In the genomic region with DNA sequence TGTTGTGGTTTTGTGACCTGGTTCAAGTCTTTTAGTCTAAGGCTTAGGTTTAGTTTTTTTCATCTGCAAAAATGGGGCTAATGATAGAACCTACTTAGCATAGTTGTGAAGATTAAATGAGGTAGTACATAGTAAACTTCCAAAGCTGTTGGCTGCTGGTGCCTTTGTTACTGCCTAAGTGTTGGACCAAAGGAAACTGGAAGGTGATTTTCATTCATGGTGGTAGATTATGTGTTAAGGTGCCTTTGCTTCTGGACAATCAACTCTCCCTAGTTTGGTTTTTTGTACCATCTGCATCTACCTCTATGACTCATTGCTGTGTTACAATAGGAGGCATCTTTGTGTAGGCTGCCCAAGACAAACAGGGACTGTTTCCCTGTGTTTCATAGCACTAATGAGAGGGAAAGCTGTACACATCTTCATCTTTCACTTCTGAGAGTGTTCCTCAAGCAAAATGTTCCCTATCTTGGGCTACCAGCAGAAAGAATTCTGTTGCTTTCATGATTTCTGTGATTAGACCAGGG, we compare ENCODE assay signal across 10 cellular contexts. TPM values are rescaled to one million over a fixed set of nuclear protein-coding genes. Genes with fewer than 3 reads are reported as not detected.
A peak's percentile ranks its signal among the peaks of the same experiment; 100 is the strongest.
DNase-seq lines count a peak whose midpoint lies in the region; ATAC-seq and TF ChIP-seq lines count a peak whose summit lies in the region.
"Had no signal": no experiment of that assay in that cellular context is flagged by ENCODE, and none has a peak within 500 bp of the region (broad histone marks: within the 10 kb centered on the region; RNA-seq: fewer than 3 reads in every experiment).

No MANE protein-coding gene starts in this region.

- DNase-seq in ELR (ENCODE audit: low read depth) (peak; percentile 23), mesothelial cell of epicardium (ENCODE audit: low spot score in 2 of 2, unreplicated experiment in 2 of 2) (no peak), nucleus accumbens (lab: John Stamatoyannopoulos, UW) (no peak), globus pallidus (ENCODE audit: low spot score) (no peak), NCI-H187 (lab: John Stamatoyannopoulos, UW) (no peak)
- no peak for DNase-seq in activated CD8-positive, alpha-beta T cell treated with anti-CD3 and anti-CD28 coated beads, Interleukin-2, amount 10 ng/mL, durations not matched to agents 7 days and 5 days
- DNase-seq: activated CD4-positive, alpha-beta T cell treated with anti-CD3 and anti-CD28 coated beads, Interleukin-2, amount 50 U/mL, for 4 hours; ovary had no signal

- no peaks in the 10 kb centered on the region for H3K9me3 Mint-ChIP-seq in IgD-negative memory B cell
- no peaks in the 10 kb centered on the region for H3K9me3 Mint-ChIP-seq in activated CD8-positive, alpha-beta T cell treated with anti-CD3 and anti-CD28 coated beads, Interleukin-2, amount 10 ng/mL, durations not matched to agents 7 days and 5 days (ENCODE audit: insufficient read depth)
- no peaks in the 10 kb centered on the region for H3K9me3 Mint-ChIP-seq in mesothelial cell of epicardium

- POLR2A ChIA-PET in activated CD8-positive, alpha-beta T cell treated with anti-CD3 and anti-CD28 coated beads, Interleukin-2, amount 10 ng/mL, durations not matched to agents 7 days and 5 days (lab: Charles Lee) = interaction anchor here (0.9 to 2.2 kb wide), 2 partner anchors 12 to 33 kb away, joined by 4 to 7 read pairs; no protein-coding TSS in a partner anchor

- peaks cover 2% of the 10 kb centered on the region for H3K27me3 Mint-ChIP-seq in IgD-negative memory B cell
- no peaks in the 10 kb centered on the region for H3K27me3 Mint-ChIP-seq in activated CD8-positive, alpha-beta T cell treated with anti-CD3 and anti-CD28 coated beads, Interleukin-2, amount 10 ng/mL, durations not matched to agents 7 days and 5 days (ENCODE audit: low read depth)
- H3K27me3 Mint-ChIP-seq in mesothelial cell of epicardium (ENCODE audit: low read depth) = no peaks in the 10 kb centered on the region

- no peak for TF ChIP-seq CTCF in mesothelial cell of epicardium (IDR thresholded peaks at IDR 0.05; ENCODE audit: unreplicated experiment)

- H3K36me3 Mint-ChIP-seq in IgD-negative memory B cell (peaks cover 4% of the 10 kb centered on the region), mesothelial cell of epicardium (peaks cover 4% of the 10 kb centered on the region)
- H3K36me3 Mint-ChIP-seq in activated CD8-positive, alpha-beta T cell treated with anti-CD3 and anti-CD28 coated beads, Interleukin-2, amount 10 ng/mL, durations not matched to agents 7 days and 5 days (ENCODE audit: low read depth) = peaks cover 62% of the 10 kb centered on the region

- CTCF ChIA-PET in activated CD8-positive, alpha-beta T cell treated with anti-CD3 and anti-CD28 coated beads, Interleukin-2, amount 10 ng/mL, durations not matched to agents 7 days and 5 days (lab: Charles Lee) = interaction anchor here (0.6 to 7.6 kb wide), 2 partner anchors 108 to 124 kb away, joined by 3 to 126 read pairs; a partner anchor contains a TSS

- H3K4me1 Mint-ChIP-seq in IgD-negative memory B cell (peaks cover 55 to 60% (median 57%) of the 10 kb centered on the region in 3 donors), mesothelial cell of epicardium (peaks cover 23% of the 10 kb centered on the region)
- peaks cover 72% of the 10 kb centered on the region for H3K4me1 Mint-ChIP-seq in activated CD8-positive, alpha-beta T cell treated with anti-CD3 and anti-CD28 coated beads, Interleukin-2, amount 10 ng/mL, durations not matched to agents 7 days and 5 days (ENCODE audit: low read depth)

- H3K4me3 Mint-ChIP-seq in IgD-negative memory B cell (peak overlapping the region; percentile 8 to 92 (median 62)), mesothelial cell of epicardium (no peak overlapping the region)
- H3K4me3 Mint-ChIP-seq in activated CD8-positive, alpha-beta T cell treated with anti-CD3 and anti-CD28 coated beads, Interleukin-2, amount 10 ng/mL, durations not matched to agents 7 days and 5 days = peak overlapping the region; percentile 95

- H3K27ac Mint-ChIP-seq in IgD-negative memory B cell (peak overlapping the region; percentile 15 to 94 (median 84)), mesothelial cell of epicardium (peak overlapping the region; percentile 16)
- peak overlapping the region; percentile 82 for H3K27ac Mint-ChIP-seq in activated CD8-positive, alpha-beta T cell treated with anti-CD3 and anti-CD28 coated beads, Interleukin-2, amount 10 ng/mL, durations not matched to agents 7 days and 5 days

- ATAC-seq in activated CD8-positive, alpha-beta T cell treated with anti-CD3 and anti-CD28 coated beads, Interleukin-2, amount 10 ng/mL, durations not matched to agents 7 days and 5 days = no peak
- no peak for ATAC-seq in HG03432 (IDR thresholded peaks at IDR 0.05; ENCODE audit: unreplicated experiment)

RNA-seq across cellular contexts. Expression of a gene that starts 3.2 kb away (rescaled TPM):
- 39.7 TPM for polyA plus RNA-seq in IgD-negative memory B cell
- 100 to 1,000 TPM; 108 to 118 TPM for total RNA-seq in activated CD8-positive, alpha-beta T cell treated with anti-CD3 and anti-CD28 coated beads, Interleukin-2, amount 10 ng/mL, durations not matched to agents 7 days and 5 days
- total RNA-seq in mesothelial cell of epicardium = 24.7 to 27.6 TPM (median 26.7 TPM) in 3 replicates

RNA-seq across cellular contexts. Expression of a gene that starts 33.4 kb away (rescaled TPM):
- polyA plus RNA-seq in IgD-negative memory B cell = 4.7 TPM
- total RNA-seq in activated CD8-positive, alpha-beta T cell treated with anti-CD3 and anti-CD28 coated beads, Interleukin-2, amount 10 ng/mL, durations not matched to agents 7 days and 5 days = 10 to 100 TPM; 36.4 to 42.7 TPM
- total RNA-seq in mesothelial cell of epicardium = 9.5 to 10.5 TPM (median 10.2 TPM) in 3 replicates

Comparison
In these comparisons a context has a peak if more than half of its experiments do, and no peak if none do; other contexts are left out.
1. H3K27ac Mint-ChIP-seq: peak in every context shown above with its lines; median percentile 84 in IgD-negative memory B cell; 82 in activated CD8-positive, alpha-beta T cell treated with anti-CD3 and anti-CD28 coated beads, Interleukin-2, amount 10 ng/mL, durations not matched to agents 7 days and 5 days; 16 in mesothelial cell of epicardium.